Comparison of ENCODE assay signal across 31 cellular contexts in genomic region chr19:43300206-43300605, GRCh38. TPM values are rescaled to one million over a fixed set of nuclear protein-coding genes. Genes with fewer than 3 reads are reported as not detected.
"Had no signal": no experiment of that assay in that cellular context is flagged by ENCODE, and none has a peak within 500 bp of the region (broad histone marks: within the 10 kb centered on the region; RNA-seq: fewer than 3 reads in every experiment).

No MANE protein-coding gene starts in this region.

- DNase-seq: colonic mucosa; effector CD8-positive, alpha-beta T cell; endodermal cell; esophagus squamous epithelium; foreskin melanocyte; glutamatergic neuron; heart right ventricle; hippocampal formation; kidney glomerular epithelial cell; left ventricle myocardium superior; lower lobe of right lung; natural killer cell; occipital lobe; ovary; posterior cingulate gyrus; psoas muscle; right cardiac atrium; sigmoid colon; stimulated activated CD4-positive, alpha-beta T cell treated with anti-CD3 and anti-CD28 coated beads, Interleukin-2, amount 100 ng/mL, for 24 hours; stimulated activated CD4-positive, alpha-beta T cell treated with anti-CD3 and anti-CD28 coated beads, Interleukin-4, amount 100 ng/mL, for 24 hours; stimulated activated naive CD4-positive, alpha-beta T cell treated with Interleukin-2 at 50 U/mL for 16 hours; stomach; thyroid gland had no signal

- H3K36me3 ChIP-seq: colonic mucosa, esophagus squamous epithelium, heart right ventricle, lower lobe of right lung, ovary, sigmoid colon, stomach, thyroid gland had no signal

- H3K27me3 ChIP-seq: colonic mucosa, esophagus squamous epithelium, ovary, sigmoid colon, stomach, thyroid gland had no signal

- ATAC-seq: heart right ventricle; left ventricle myocardium superior; lower lobe of right lung; natural killer cell; psoas muscle; right cardiac atrium; stimulated activated effector memory CD8-positive, alpha-beta T cell treated with anti-CD3 and anti-CD28 coated beads, Interleukin-12 subunit alpha, Interleukin-12 subunit beta, amount 100 ng/mL, for 72 hours had no signal

- H3K4me3 ChIP-seq: colonic mucosa, esophagus squamous epithelium, heart right ventricle, lower lobe of right lung, ovary, psoas muscle, sigmoid colon, stomach, thyroid gland had no signal

- FAIRE-seq: islet of Langerhans had no signal

- H3K27ac ChIP-seq: colonic mucosa, esophagus squamous epithelium, heart right ventricle, lower lobe of right lung, ovary, psoas muscle, sigmoid colon, stomach, thyroid gland had no signal

- H3K9me3 ChIP-seq: colonic mucosa, esophagus squamous epithelium, lower lobe of right lung, ovary, psoas muscle, sigmoid colon, stomach, thyroid gland had no signal

- H3K4me1 ChIP-seq: colonic mucosa, esophagus squamous epithelium, heart right ventricle, lower lobe of right lung, psoas muscle, sigmoid colon, stomach, thyroid gland had no signal

RNA-seq across cellular contexts. Expression of gene PSG9, which starts 30.9 kb away (rescaled TPM):
- total RNA-seq: colonic mucosa, endodermal cell, esophagus squamous epithelium, heart right ventricle, left ventricle myocardium superior, lower lobe of right lung, mononuclear cell, natural killer cell, occipital lobe, ovary, psoas muscle, right cardiac atrium, sigmoid colon, skeletal muscle tissue, stomach, subcutaneous adipose tissue, temporal lobe, thyroid gland, urinary bladder had no signal
- polyA plus RNA-seq: heart right ventricle, neural cell, ovary, psoas muscle, right cardiac atrium, sigmoid colon, stomach, urinary bladder had no signal

RNA-seq across cellular contexts. Expression of gene CD177, which starts 53.3 kb away (rescaled TPM):
- total RNA-seq: mononuclear cell, natural killer cell had no signal
- polyA plus RNA-seq: neural cell had no signal
